ENCODE assay signal across 13 cellular contexts in the genomic region with DNA sequence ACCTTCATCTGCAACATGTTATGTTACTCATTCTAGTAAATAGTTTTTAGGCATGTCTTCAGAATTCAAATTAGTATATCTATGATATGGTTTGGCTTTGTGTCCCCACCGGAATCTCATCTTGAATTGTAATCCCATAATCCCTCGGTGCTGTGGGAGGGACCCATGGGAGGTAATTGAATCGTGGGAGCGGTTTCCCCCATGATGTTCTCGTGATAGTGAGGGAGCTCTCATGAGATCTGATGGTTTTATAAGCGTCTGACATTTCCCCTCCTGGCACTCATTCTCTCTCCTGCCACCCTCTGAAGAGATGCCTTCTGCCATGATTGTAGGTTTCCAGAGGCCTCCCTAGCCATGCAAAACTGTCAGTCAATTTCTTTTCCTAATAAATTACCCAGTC.
DNase-seq lines count a peak whose midpoint lies in the region; TF ChIP-seq lines count a peak whose summit lies in the region.
"Had no signal": no experiment of that assay in that cellular context is flagged by ENCODE, and none has a peak within 500 bp of the region (broad histone marks: within the 10 kb centered on the region; RNA-seq: fewer than 3 reads in every experiment).

No MANE protein-coding gene starts in this region.

- no peak for TF ChIP-seq CTCF in nephron progenitor cell (IDR thresholded peaks at IDR 0.05)

- H3K4me1 Mint-ChIP-seq in nephron progenitor cell = peaks cover 25% of the 10 kb centered on the region
- H3K4me1 Mint-ChIP-seq in activated T-cell treated with anti-CD3 and anti-CD28 coated beads, Interleukin-2, amount 50 U/mL, for 24 hours (ENCODE audit: low read depth) = no peaks in the 10 kb centered on the region
- H3K4me1 Mint-ChIP-seq: CD14-positive monocyte; CD4-positive, alpha-beta memory T cell had no signal

- no peaks in the 10 kb centered on the region for H3K36me3 Mint-ChIP-seq in nephron progenitor cell (ENCODE audit: low read depth)
- H3K36me3 Mint-ChIP-seq in activated T-cell treated with anti-CD3 and anti-CD28 coated beads, Interleukin-2, amount 50 U/mL, for 24 hours (ENCODE audit: low read depth) = no peaks in the 10 kb centered on the region
- H3K36me3 Mint-ChIP-seq: CD14-positive monocyte; CD4-positive, alpha-beta memory T cell had no signal

- H3K4me3 Mint-ChIP-seq in nephron progenitor cell = no peak overlapping the region
- H3K4me3 Mint-ChIP-seq in activated T-cell treated with anti-CD3 and anti-CD28 coated beads, Interleukin-2, amount 50 U/mL, for 24 hours = no peak overlapping the region
- H3K4me3 Mint-ChIP-seq: CD14-positive monocyte; CD4-positive, alpha-beta memory T cell had no signal

- H3K27ac Mint-ChIP-seq in nephron progenitor cell = peak overlapping the region; percentile 36
- no peak overlapping the region for H3K27ac Mint-ChIP-seq in activated T-cell treated with anti-CD3 and anti-CD28 coated beads, Interleukin-2, amount 50 U/mL, for 24 hours
- H3K27ac Mint-ChIP-seq: CD14-positive monocyte; CD4-positive, alpha-beta memory T cell had no signal

- no peaks in the 10 kb centered on the region for H3K27me3 Mint-ChIP-seq in nephron progenitor cell (ENCODE audit: low read depth, poor library complexity)
- peaks cover 32% of the 10 kb centered on the region for H3K27me3 Mint-ChIP-seq in activated T-cell treated with anti-CD3 and anti-CD28 coated beads, Interleukin-2, amount 50 U/mL, for 24 hours

- peak; percentile 4 for DNase-seq in NCI-H2171 treated with DMSO at 0.1 percent for 48 hours (lab: John Stamatoyannopoulos, UW)
- no peak for DNase-seq in NCI-H2171 (lab: John Stamatoyannopoulos, UW)
- DNase-seq in NCI-H69 (lab: John Stamatoyannopoulos, UW) = peak; percentile 28
- DNase-seq in nephron progenitor cell = no peak
- DNase-seq in NCI-H1436 (lab: John Stamatoyannopoulos, UW) = no peak
- DNase-seq in T-helper 2 cell = no peak
- no peak for DNase-seq in activated T-cell treated with anti-CD3 and anti-CD28 coated beads, Interleukin-2, amount 50 U/mL, for 24 hours
- DNase-seq: CD4-positive, alpha-beta memory T cell; DMS79 treated with DMSO at 0.1 percent for 48 hours; GF-D8; GOT3; H7 had no signal

- no peaks in the 10 kb centered on the region for H3K9me3 Mint-ChIP-seq in nephron progenitor cell
- H3K9me3 Mint-ChIP-seq in activated T-cell treated with anti-CD3 and anti-CD28 coated beads, Interleukin-2, amount 50 U/mL, for 24 hours = no peaks in the 10 kb centered on the region
- H3K9me3 Mint-ChIP-seq: CD14-positive monocyte had no signal

Comparison
In these comparisons a context has a peak if more than half of its experiments do, and no peak if none do; other contexts are left out.
1. DNase-seq: peak in NCI-H2171 treated with DMSO at 0.1 percent for 48 hours (single experiment) and NCI-H69 (single experiment); none in NCI-H2171 (single experiment), nephron progenitor cell (single experiment), NCI-H1436 (single experiment), T-helper 2 cell (0 of 5) and activated T-cell treated with anti-CD3 and anti-CD28 coated beads, Interleukin-2, amount 50 U/mL, for 24 hours (single experiment).